1 cellular context compared by ENCODE assay signal in genomic region chr20:50730765-50731054, GRCh38.
A peak's percentile ranks its signal among the peaks of the same experiment; 100 is the strongest.
TF ChIP-seq lines count a peak whose summit lies in the region.

No MANE protein-coding gene starts in this region.

TF ChIP-seq in HepG2, 621 proteins besides CTCF, POLR2A, EP300 and RAD21 (continued from another document and continues in another):
- TF ChIP-seq ARID5B (CRISPR knock-in tag; IDR thresholded peaks at IDR 0.05) (no peak), ETV5 (CRISPR knock-in tag; IDR thresholded peaks at IDR 0.05; ENCODE audit: borderline replicate concordance) (no peak), MIXL1 (CRISPR knock-in tag; IDR thresholded peaks at IDR 0.05) (no peak), ISL2 (CRISPR knock-in tag; IDR thresholded peaks at IDR 0.05) (0 out of 2 replicates have a peak, but pooled peaks have one; percentile 63), MXD1 (CRISPR knock-in tag; IDR thresholded peaks at IDR 0.05) (peak; percentile 74; the same call in 1 of the 2 replicates), AGO1 (IDR thresholded peaks at IDR 0.05; ENCODE audit: low read depth, low read length, poor library complexity, severe bottlenecking) (no peak), JUN (CRISPR knock-in tag; IDR thresholded peaks at IDR 0.05) (no peak), ZSCAN25 (CRISPR knock-in tag; IDR thresholded peaks at IDR 0.05) (0 out of 2 replicates have a peak, but pooled peaks have one; percentile 3), SIN3B (IDR thresholded peaks at IDR 0.05; ENCODE audit: low read length) (peak; percentile 54; the same call in 1 of the 2 replicates), KLF16 (CRISPR knock-in tag; IDR thresholded peaks at IDR 0.05) (peak in 1 of 2 experiments; percentile 16; a peak in 1 of 4 replicates), ATF1 (CRISPR knock-in tag; IDR thresholded peaks at IDR 0.05) (no peak), ZNF709 (CRISPR knock-in tag; IDR thresholded peaks at IDR 0.05) (no peak), RFX1 (IDR thresholded peaks at IDR 0.05) (no peak), HMGA1 (CRISPR knock-in tag; conservative IDR thresholded peaks at IDR 0.05) (no peak), ZNF652 (CRISPR knock-in tag; IDR thresholded peaks at IDR 0.05; ENCODE audit: borderline replicate concordance, low read depth) (no peak), SMARCE1 (IDR thresholded peaks at IDR 0.05; ENCODE audit: borderline replicate concordance) (no peak), ZNF275 (CRISPR knock-in tag; IDR thresholded peaks at IDR 0.05; ENCODE audit: borderline replicate concordance) (0 out of 2 replicates have a peak, but pooled peaks have one; percentile 70), ZSCAN31 (CRISPR knock-in tag; IDR thresholded peaks at IDR 0.05; ENCODE audit: low read depth) (no peak), ZNF264 (CRISPR knock-in tag; IDR thresholded peaks at IDR 0.05) (peak; percentile 78; the same call in 1 of the 2 replicates), ONECUT2 (CRISPR knock-in tag; IDR thresholded peaks at IDR 0.05) (no peak), FOXK2 (IDR thresholded peaks at IDR 0.05) (no peak), THAP9 (CRISPR knock-in tag; IDR thresholded peaks at IDR 0.05; ENCODE audit: borderline replicate concordance) (peak; percentile 44; the same call in 1 of the 2 replicates), ZNF614 (CRISPR knock-in tag; IDR thresholded peaks at IDR 0.05; ENCODE audit: borderline replicate concordance) (no peak), ATRX (CRISPR knock-in tag; IDR thresholded peaks at IDR 0.05; ENCODE audit: borderline replicate concordance) (no peak), ATF7 (IDR thresholded peaks at IDR 0.05) (no peak), ATF7 (CRISPR knock-in tag; IDR thresholded peaks at IDR 0.05) (0 out of 2 replicates have a peak, but pooled peaks have one; percentile 41), HDAC6 (IDR thresholded peaks at IDR 0.05; ENCODE audit: low read depth, low read length) (no peak), ZNF552 (CRISPR knock-in tag; IDR thresholded peaks at IDR 0.05; ENCODE audit: borderline replicate concordance) (no peak), MAFK (conservative IDR thresholded peaks at IDR 0.05 in 1 of 2, IDR thresholded peaks at IDR 0.05 in 1 of 2; ENCODE audit: low read length in 2 of 2) (no peak), CCDC6 (CRISPR knock-in tag; IDR thresholded peaks at IDR 0.05) (no peak), ARNT (IDR thresholded peaks at IDR 0.05) (no peak), ZNF207 (IDR thresholded peaks at IDR 0.05; ENCODE audit: borderline replicate concordance) (no peak), ZNF501 (CRISPR knock-in tag; IDR thresholded peaks at IDR 0.05) (peak; percentile 55; the same call in 1 of the 2 replicates), CENPX (CRISPR knock-in tag; IDR thresholded peaks at IDR 0.05) (no peak), BHLHE40 (IDR thresholded peaks at IDR 0.05; ENCODE audit: low read length) (no peak), KLF11 (CRISPR knock-in tag; IDR thresholded peaks at IDR 0.05) (no peak), PPARG (CRISPR knock-in tag; conservative IDR thresholded peaks at IDR 0.05) (no peak), GZF1 (CRISPR knock-in tag; IDR thresholded peaks at IDR 0.05) (no peak), PITX1 (CRISPR knock-in tag; IDR thresholded peaks at IDR 0.05) (peak; percentile 60; the same call in 1 of the 2 replicates), ZFP82 (CRISPR knock-in tag; IDR thresholded peaks at IDR 0.05; ENCODE audit: borderline replicate concordance) (no peak; the same call in 1 of the 2 replicates), UBTF (CRISPR knock-in tag; IDR thresholded peaks at IDR 0.05) (no peak; the same call in 1 of the 2 replicates), MED8 (CRISPR knock-in tag; IDR thresholded peaks at IDR 0.05; ENCODE audit: insufficient replicate concordance) (peak; percentile 49), ZNF382 (CRISPR knock-in tag; IDR thresholded peaks at IDR 0.05; ENCODE audit: borderline replicate concordance) (no peak), ZNF549 (CRISPR knock-in tag; IDR thresholded peaks at IDR 0.05) (no peak; the same call in 1 of the 2 replicates), ZNF761 (CRISPR knock-in tag; conservative IDR thresholded peaks at IDR 0.05) (no peak), DPF2 (CRISPR knock-in tag; IDR thresholded peaks at IDR 0.05; ENCODE audit: borderline replicate concordance, low read depth) (0 out of 2 replicates have a peak, but pooled peaks have one; percentile 15), ZNF7 (CRISPR knock-in tag; IDR thresholded peaks at IDR 0.05) (no peak), JUND (CRISPR knock-in tag; IDR thresholded peaks at IDR 0.05) (peak; percentile 72; the same call in 1 of the 2 replicates), PCBP2 (optimal IDR thresholded peaks at IDR 0.05; ENCODE audit: low read depth, low read length, poor library complexity, severe bottlenecking) (no peak), NFATC3 (CRISPR knock-in tag; IDR thresholded peaks at IDR 0.05) (no peak), CBX5 (CRISPR knock-in tag; IDR thresholded peaks at IDR 0.05; ENCODE audit: borderline replicate concordance) (no peak), ZNF780A (CRISPR knock-in tag; IDR thresholded peaks at IDR 0.05) (no peak), ZKSCAN8 (CRISPR knock-in tag; IDR thresholded peaks at IDR 0.05; ENCODE audit: borderline replicate concordance) (no peak), MEIS2 (CRISPR knock-in tag; IDR thresholded peaks at IDR 0.05) (peak; percentile 50; the same call in 1 of the 2 replicates), ZNF704 (CRISPR knock-in tag; IDR thresholded peaks at IDR 0.05; ENCODE audit: borderline replicate concordance) (0 out of 2 replicates have a peak, but pooled peaks have one; percentile 21)
- TF ChIP-seq, protein P1, sequence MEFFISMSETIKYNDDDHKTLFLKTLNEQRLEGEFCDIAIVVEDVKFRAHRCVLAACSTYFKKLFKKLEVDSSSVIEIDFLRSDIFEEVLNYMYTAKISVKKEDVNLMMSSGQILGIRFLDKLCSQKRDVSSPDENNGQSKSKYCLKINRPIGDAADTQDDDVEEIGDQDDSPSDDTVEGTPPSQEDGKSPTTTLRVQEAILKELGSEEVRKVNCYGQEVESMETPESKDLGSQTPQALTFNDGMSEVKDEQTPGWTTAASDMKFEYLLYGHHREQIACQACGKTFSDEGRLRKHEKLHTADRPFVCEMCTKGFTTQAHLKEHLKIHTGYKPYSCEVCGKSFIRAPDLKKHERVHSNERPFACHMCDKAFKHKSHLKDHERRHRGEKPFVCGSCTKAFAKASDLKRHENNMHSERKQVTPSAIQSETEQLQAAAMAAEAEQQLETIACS (CRISPR knock-in tag; IDR thresholded peaks at IDR 0.05) = no peak
- TF ChIP-seq, protein P2, sequence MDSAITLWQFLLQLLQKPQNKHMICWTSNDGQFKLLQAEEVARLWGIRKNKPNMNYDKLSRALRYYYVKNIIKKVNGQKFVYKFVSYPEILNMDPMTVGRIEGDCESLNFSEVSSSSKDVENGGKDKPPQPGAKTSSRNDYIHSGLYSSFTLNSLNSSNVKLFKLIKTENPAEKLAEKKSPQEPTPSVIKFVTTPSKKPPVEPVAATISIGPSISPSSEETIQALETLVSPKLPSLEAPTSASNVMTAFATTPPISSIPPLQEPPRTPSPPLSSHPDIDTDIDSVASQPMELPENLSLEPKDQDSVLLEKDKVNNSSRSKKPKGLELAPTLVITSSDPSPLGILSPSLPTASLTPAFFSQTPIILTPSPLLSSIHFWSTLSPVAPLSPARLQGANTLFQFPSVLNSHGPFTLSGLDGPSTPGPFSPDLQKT (CRISPR knock-in tag; IDR thresholded peaks at IDR 0.05; ENCODE audit: borderline replicate concordance) = no peak
- TF ChIP-seq, protein P3, sequence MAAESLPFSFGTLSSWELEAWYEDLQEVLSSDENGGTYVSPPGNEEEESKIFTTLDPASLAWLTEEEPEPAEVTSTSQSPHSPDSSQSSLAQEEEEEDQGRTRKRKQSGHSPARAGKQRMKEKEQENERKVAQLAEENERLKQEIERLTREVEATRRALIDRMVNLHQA (CRISPR knock-in tag; IDR thresholded peaks at IDR 0.05) = no peak
